In genomic region chr9:97501177-97501971, GRCh38 we compare ENCODE assay signal across 8 cellular contexts. TPM values are rescaled to one million over a fixed set of nuclear protein-coding genes. Genes with fewer than 3 reads are reported as not detected.
DNase-seq lines count a peak whose midpoint lies in the region; ATAC-seq lines count a peak whose summit lies in the region.

Gene TMOD1 (plus strand): TSS chr9:97501666. CDS start chr9:97524189, 22,523 bp downstream.

- WGBS in mesodermal cell (ENCODE audit: insufficient coverage in 2 of 2), 2 experiments, result 0 to 1% methylated on average over 45 of the region's 87 CpGs

- H3K9me3 ChIP-seq in endocrine pancreas (ENCODE audit: control insufficient read depth, low read length) (no peaks in the 10 kb centered on the region), mesodermal cell (ENCODE audit: control insufficient read depth, low read length) (no peaks in the 10 kb centered on the region)

- peak; percentile 25 for DNase-seq in activated gamma-delta T cell (lab: John Stamatoyannopoulos, UW)
- DNase-seq in activated gamma-delta T cell treated with Interleukin-2 at 50 U/mL for 16 hours, result no peak
- peak; percentile 34 for DNase-seq in NCI-H2107 (lab: John Stamatoyannopoulos, UW)
- peak; percentile 23 for DNase-seq in activated CD4-positive, alpha-beta T cell treated with anti-CD3 and anti-CD28 coated beads, Interleukin-2, amount 50 U/mL, for 1 hour
- DNase-seq in stimulated activated naive B cell treated with anti-CD40 and anti-IgM and Interleukin-4, amounts not matched to agents 10 μg/mL and 1 μg/mL and 100 μg/mL, for 72 hours, result peak; percentile 9

- peak within 1 kb of the TSS; percentile 65 to 74 for H3K4me3 Mint-ChIP-seq in stimulated activated naive B cell treated with anti-CD40 and anti-IgM and Interleukin-4, amounts not matched to agents 10 μg/mL and 1 μg/mL and 100 μg/mL, for 72 hours

- peak; percentile 63 for ATAC-seq in HG02852 (IDR thresholded peaks at IDR 0.05; ENCODE audit: unreplicated experiment)
- peak; percentile 67 to 77 for ATAC-seq in stimulated activated naive B cell treated with anti-CD40 and anti-IgM and Interleukin-4, amounts not matched to agents 10 μg/mL and 1 μg/mL and 100 μg/mL, for 72 hours (replicated peaks)

- H3K4me1 ChIP-seq in endocrine pancreas (ENCODE audit: control insufficient read depth, insufficient read depth, low read length) (peaks cover 19% of the 10 kb centered on the region), mesodermal cell (ENCODE audit: control insufficient read depth, insufficient read depth, low read length, poor library complexity, severe bottlenecking) (peaks cover 18% of the 10 kb centered on the region)

- H3K27me3 ChIP-seq in endocrine pancreas (ENCODE audit: control insufficient read depth, insufficient read depth, low read length), result no peaks in the 10 kb centered on the region

- H3K4me1 Mint-ChIP-seq in stimulated activated naive B cell treated with anti-CD40 and anti-IgM and Interleukin-4, amounts not matched to agents 10 μg/mL and 1 μg/mL and 100 μg/mL, for 72 hours, result peaks cover 13 to 15% of the 10 kb centered on the region in 2 donors

- no peak within 1 kb of the TSS for H3K27ac ChIP-seq in mesodermal cell (ENCODE audit: low read depth, low read length, severe bottlenecking)

- peaks cover 36 to 50% of the 10 kb centered on the region in 2 donors for H3K27me3 Mint-ChIP-seq in stimulated activated naive B cell treated with anti-CD40 and anti-IgM and Interleukin-4, amounts not matched to agents 10 μg/mL and 1 μg/mL and 100 μg/mL, for 72 hours

- H3K9me3 Mint-ChIP-seq in stimulated activated naive B cell treated with anti-CD40 and anti-IgM and Interleukin-4, amounts not matched to agents 10 μg/mL and 1 μg/mL and 100 μg/mL, for 72 hours, result peaks cover 4% of the 10 kb centered on the region in 2 donors

- H3K36me3 ChIP-seq in endocrine pancreas (ENCODE audit: control insufficient read depth, insufficient read depth, low read length) (no peaks in the 10 kb centered on the region), mesodermal cell (ENCODE audit: control insufficient read depth, insufficient read depth, low read length) (no peaks in the 10 kb centered on the region)

- H3K36me3 Mint-ChIP-seq in stimulated activated naive B cell treated with anti-CD40 and anti-IgM and Interleukin-4, amounts not matched to agents 10 μg/mL and 1 μg/mL and 100 μg/mL, for 72 hours, result peaks cover 9 to 11% of the 10 kb centered on the region in 2 donors

- H3K4me3 ChIP-seq in endocrine pancreas (ENCODE audit: control insufficient read depth, insufficient read depth, low read length) (peak within 1 kb of the TSS; percentile 42), mesodermal cell (ENCODE audit: extremely low read depth, insufficient read depth, low read length, poor library complexity, severe bottlenecking) (peak within 1 kb of the TSS; percentile 47)

- H3K9ac ChIP-seq in endocrine pancreas (ENCODE audit: control insufficient read depth, insufficient read depth, low read length), result peak within 1 kb of the TSS; percentile 99

- H3K27ac Mint-ChIP-seq in stimulated activated naive B cell treated with anti-CD40 and anti-IgM and Interleukin-4, amounts not matched to agents 10 μg/mL and 1 μg/mL and 100 μg/mL, for 72 hours, result no peak within 1 kb of the TSS

RNA-seq across cellular contexts. Expression of gene TMOD1, which starts in this region (rescaled TPM):
- polyA plus RNA-seq in mesodermal cell (2013, experiment 1 of 2), result 11.8 TPM
- 14.9 TPM for polyA plus RNA-seq in mesodermal cell (2013, experiment 2 of 2)
